Comparison of ENCODE assay signal across 35 cellular contexts in the genomic region with DNA sequence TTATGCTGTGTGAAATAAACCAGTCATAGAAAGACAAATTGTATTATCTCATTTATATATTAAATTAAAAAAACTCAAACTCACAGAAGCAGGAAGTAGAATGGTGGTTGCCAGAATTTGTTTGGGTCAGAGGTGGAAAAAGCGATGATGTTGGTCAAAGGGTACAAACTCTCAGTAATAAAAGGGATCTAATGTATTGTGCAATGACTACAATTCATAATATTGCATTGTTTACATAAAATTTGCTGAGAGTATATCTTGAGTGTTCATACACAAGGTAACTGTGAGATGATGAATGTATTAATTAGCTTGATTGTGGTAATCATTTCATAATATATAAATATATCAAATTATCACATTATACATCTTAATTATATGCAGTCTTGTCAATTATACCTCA. TPM values are rescaled to one million over a fixed set of nuclear protein-coding genes. Genes with fewer than 3 reads are reported as not detected.
"Had no signal": no experiment of that assay in that cellular context is flagged by ENCODE, and none has a peak within 500 bp of the region (broad histone marks: within the 10 kb centered on the region; RNA-seq: fewer than 3 reads in every experiment).

No MANE protein-coding gene starts in this region.

- DNase-seq: activated CD4-positive, alpha-beta memory T cell treated with anti-CD3 and anti-CD28 coated beads, Interleukin-2, amount 10 ng/mL, durations not matched to agents 7 days and 5 days; activated CD4-positive, alpha-beta T cell treated with anti-CD3 and anti-CD28 coated beads for 1 hour; activated CD4-positive, alpha-beta T cell treated with anti-CD3 and anti-CD28 coated beads for 36 hours; activated CD4-positive, alpha-beta T cell treated with anti-CD3 and anti-CD28 coated beads for 48 hours; activated CD4-positive, alpha-beta T cell treated with anti-CD3 and anti-CD28 coated beads, Interleukin-2, amount 10 ng/mL, durations not matched to agents 7 days and 5 days; activated CD4-positive, alpha-beta T cell treated with anti-CD3 and anti-CD28 coated beads, Interleukin-2, amount 50 U/mL, for 48 hours; activated CD4-positive, CD25-positive, alpha-beta regulatory T cell; activated CD8-positive, alpha-beta memory T cell treated with anti-CD3 and anti-CD28 coated beads for 24 hours; activated CD8-positive, alpha-beta memory T cell treated with anti-CD3 and anti-CD28 coated beads, Interleukin-2, amount 10 ng/mL, durations not matched to agents 7 days and 5 days; activated CD8-positive, alpha-beta memory T cell treated with anti-CD3 and anti-CD28 coated beads, Interleukin-2, amount 50 U/mL, for 48 hours; activated CD8-positive, alpha-beta T cell treated with anti-CD3 and anti-CD28 coated beads, Interleukin-2, amount 10 ng/mL, durations not matched to agents 7 days and 5 days; activated effector memory CD4-positive, alpha-beta T cell treated with Interleukin-2 at 50 U/mL for 16 hours; activated gamma-delta T cell; activated naive CD4-positive, alpha-beta T cell treated with anti-CD3 and anti-CD28 coated beads, Interleukin-2, amount 10 ng/mL, durations not matched to agents 7 days and 5 days; activated naive CD4-positive, alpha-beta T cell treated with Interleukin-2 at 50 U/mL for 16 hours; activated naive CD8-positive, alpha-beta T cell treated with anti-CD3 and anti-CD28 coated beads, Interleukin-2, amount 10 ng/mL, durations not matched to agents 7 days and 5 days; activated naive CD8-positive, alpha-beta T cell treated with anti-CD3 and anti-CD28 coated beads, Interleukin-2, amount 50 U/mL, for 24 hours; activated T-cell treated with anti-CD3 and anti-CD28 coated beads, Interleukin-2, amount 50 U/mL, for 24 hours; activated T-cell treated with anti-CD3 and anti-CD28 coated beads, Interleukin-2, amount 50 U/mL, for 48 hours; amygdala; anterior cingulate cortex; caudate nucleus; cerebellar nuclear complex; T-helper 1 cell; T-helper 2 cell; T-helper 9 cell; WERI-Rb-1 had no signal

- H3K27me3 ChIP-seq: ascending aorta had no signal

- H3K27ac ChIP-seq: ascending aorta, cardiac muscle cell, WERI-Rb-1 had no signal

- ATAC-seq: activated CD4-positive, alpha-beta T cell treated with anti-CD3 and anti-CD28 coated beads for 36 hours; activated CD4-positive, CD25-positive, alpha-beta regulatory T cell treated with anti-CD3 and anti-CD28 coated beads, Interleukin-2, amount 50 U/mL, for 24 hours; activated CD8-positive, alpha-beta memory T cell treated with anti-CD3 and anti-CD28 coated beads, Interleukin-2, amount 10 ng/mL, durations not matched to agents 7 days and 5 days; activated CD8-positive, alpha-beta T cell treated with anti-CD3 and anti-CD28 coated beads, Interleukin-2, amount 10 ng/mL, durations not matched to agents 7 days and 5 days; activated naive CD8-positive, alpha-beta T cell treated with anti-CD3 and anti-CD28 coated beads, Interleukin-2, amount 50 U/mL, for 24 hours; WTC11 had no signal

- H3K4me1 ChIP-seq: ascending aorta had no signal

- H3K36me3 ChIP-seq: ascending aorta, cardiac muscle cell, WERI-Rb-1 had no signal

- FAIRE-seq: bronchial epithelial cell had no signal

- H3K4me3 ChIP-seq: ascending aorta, cardiac muscle cell had no signal

RNA-seq across cellular contexts. Expression of gene FOXG1, which starts 56.7 kb away (rescaled TPM):
- total RNA-seq: activated CD4-positive, alpha-beta memory T cell treated with anti-CD3 and anti-CD28 coated beads, Interleukin-2, amount 10 ng/mL, durations not matched to agents 7 days and 5 days; activated CD4-positive, alpha-beta T cell treated with anti-CD3 and anti-CD28 coated beads for 36 hours; activated CD4-positive, alpha-beta T cell treated with anti-CD3 and anti-CD28 coated beads, Interleukin-2, amount 10 ng/mL, durations not matched to agents 7 days and 5 days; activated CD8-positive, alpha-beta memory T cell treated with anti-CD3 and anti-CD28 coated beads, Interleukin-2, amount 10 ng/mL, durations not matched to agents 7 days and 5 days; activated CD8-positive, alpha-beta T cell treated with anti-CD3 and anti-CD28 coated beads, Interleukin-2, amount 10 ng/mL, durations not matched to agents 7 days and 5 days; activated naive CD8-positive, alpha-beta T cell treated with anti-CD3 and anti-CD28 coated beads, Interleukin-2, amount 10 ng/mL, durations not matched to agents 7 days and 5 days; activated T-helper 2 cell treated with anti-CD3 and anti-CD28 coated beads, Interferon-gamma antibody, Interleukin-2, Interleukin-4, amounts not matched to agents 10 μg/mL and 5 μg/mL and 100 μg/mL, durations not matched to agents 14 hours and 24 hours and 36 hours; ascending aorta; bronchial epithelial cell; cardiac muscle cell; chondrocyte had no signal
- polyA plus RNA-seq: adipose tissue had no signal
